In the genomic region with DNA sequence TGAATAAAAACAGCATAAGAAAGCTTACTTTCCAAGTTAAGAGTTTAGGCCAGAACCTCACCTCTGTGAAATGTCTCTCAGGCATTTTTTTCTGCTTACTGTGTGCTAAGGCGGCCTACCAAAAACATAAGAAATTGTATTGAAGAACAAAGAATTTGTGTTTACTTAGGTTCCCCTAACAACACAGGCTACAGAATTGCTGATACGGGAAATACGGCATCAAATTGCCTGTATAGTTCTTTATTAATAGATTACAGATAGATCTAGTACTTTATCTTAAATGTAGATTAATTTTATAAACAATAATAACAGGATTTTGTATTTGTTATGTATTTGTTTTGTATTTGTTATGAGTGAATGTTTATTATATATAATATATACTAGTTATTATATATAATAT, we compare ENCODE assay signal across 34 cellular contexts. TPM values are rescaled to one million over a fixed set of nuclear protein-coding genes. Genes with fewer than 3 reads are reported as not detected.
"Had no signal": no experiment of that assay in that cellular context is flagged by ENCODE, and none has a peak within 500 bp of the region (broad histone marks: within the 10 kb centered on the region; RNA-seq: fewer than 3 reads in every experiment).

No MANE protein-coding gene starts in this region.

- FAIRE-seq: bronchial epithelial cell had no signal

- H3K36me3 ChIP-seq: ascending aorta, cardiac muscle cell, WERI-Rb-1 had no signal

- ATAC-seq: activated CD4-positive, alpha-beta T cell treated with anti-CD3 and anti-CD28 coated beads for 36 hours; activated CD4-positive, CD25-positive, alpha-beta regulatory T cell treated with anti-CD3 and anti-CD28 coated beads, Interleukin-2, amount 50 U/mL, for 24 hours; activated CD8-positive, alpha-beta memory T cell treated with anti-CD3 and anti-CD28 coated beads, Interleukin-2, amount 10 ng/mL, durations not matched to agents 7 days and 5 days; activated CD8-positive, alpha-beta T cell treated with anti-CD3 and anti-CD28 coated beads, Interleukin-2, amount 10 ng/mL, durations not matched to agents 7 days and 5 days; activated naive CD8-positive, alpha-beta T cell treated with anti-CD3 and anti-CD28 coated beads, Interleukin-2, amount 50 U/mL, for 24 hours; WTC11 had no signal

- DNase-seq: activated CD4-positive, alpha-beta memory T cell treated with anti-CD3 and anti-CD28 coated beads, Interleukin-2, amount 10 ng/mL, durations not matched to agents 7 days and 5 days; activated CD4-positive, alpha-beta T cell treated with anti-CD3 and anti-CD28 coated beads for 1 hour; activated CD4-positive, alpha-beta T cell treated with anti-CD3 and anti-CD28 coated beads for 36 hours; activated CD4-positive, alpha-beta T cell treated with anti-CD3 and anti-CD28 coated beads for 48 hours; activated CD4-positive, alpha-beta T cell treated with anti-CD3 and anti-CD28 coated beads, Interleukin-2, amount 10 ng/mL, durations not matched to agents 7 days and 5 days; activated CD4-positive, alpha-beta T cell treated with anti-CD3 and anti-CD28 coated beads, Interleukin-2, amount 50 U/mL, for 48 hours; activated CD4-positive, CD25-positive, alpha-beta regulatory T cell; activated CD8-positive, alpha-beta memory T cell treated with anti-CD3 and anti-CD28 coated beads for 24 hours; activated CD8-positive, alpha-beta memory T cell treated with anti-CD3 and anti-CD28 coated beads, Interleukin-2, amount 10 ng/mL, durations not matched to agents 7 days and 5 days; activated CD8-positive, alpha-beta memory T cell treated with anti-CD3 and anti-CD28 coated beads, Interleukin-2, amount 50 U/mL, for 48 hours; activated CD8-positive, alpha-beta T cell treated with anti-CD3 and anti-CD28 coated beads, Interleukin-2, amount 10 ng/mL, durations not matched to agents 7 days and 5 days; activated effector memory CD4-positive, alpha-beta T cell treated with Interleukin-2 at 50 U/mL for 16 hours; activated gamma-delta T cell; activated naive CD4-positive, alpha-beta T cell treated with anti-CD3 and anti-CD28 coated beads, Interleukin-2, amount 10 ng/mL, durations not matched to agents 7 days and 5 days; activated naive CD4-positive, alpha-beta T cell treated with Interleukin-2 at 50 U/mL for 16 hours; activated naive CD8-positive, alpha-beta T cell treated with anti-CD3 and anti-CD28 coated beads, Interleukin-2, amount 10 ng/mL, durations not matched to agents 7 days and 5 days; activated naive CD8-positive, alpha-beta T cell treated with anti-CD3 and anti-CD28 coated beads, Interleukin-2, amount 50 U/mL, for 24 hours; activated T-cell treated with anti-CD3 and anti-CD28 coated beads, Interleukin-2, amount 50 U/mL, for 24 hours; activated T-cell treated with anti-CD3 and anti-CD28 coated beads, Interleukin-2, amount 50 U/mL, for 48 hours; amygdala; anterior cingulate cortex; caudate nucleus; cerebellar nuclear complex; T-helper 1 cell; T-helper 2 cell; T-helper 9 cell; WERI-Rb-1 had no signal

- H3K27ac ChIP-seq: ascending aorta, cardiac muscle cell, WERI-Rb-1 had no signal

- H3K4me1 ChIP-seq: ascending aorta had no signal

- H3K27me3 ChIP-seq: ascending aorta, cardiac muscle cell had no signal

- H3K4me3 ChIP-seq: ascending aorta, cardiac muscle cell had no signal

RNA-seq across cellular contexts. Expression of gene ASIC5, which starts 12.9 kb away (rescaled TPM):
- total RNA-seq: activated CD4-positive, alpha-beta memory T cell treated with anti-CD3 and anti-CD28 coated beads, Interleukin-2, amount 10 ng/mL, durations not matched to agents 7 days and 5 days; activated CD4-positive, alpha-beta T cell treated with anti-CD3 and anti-CD28 coated beads for 36 hours; activated CD4-positive, alpha-beta T cell treated with anti-CD3 and anti-CD28 coated beads, Interleukin-2, amount 10 ng/mL, durations not matched to agents 7 days and 5 days; activated CD8-positive, alpha-beta memory T cell treated with anti-CD3 and anti-CD28 coated beads, Interleukin-2, amount 10 ng/mL, durations not matched to agents 7 days and 5 days; activated CD8-positive, alpha-beta T cell treated with anti-CD3 and anti-CD28 coated beads, Interleukin-2, amount 10 ng/mL, durations not matched to agents 7 days and 5 days; activated naive CD8-positive, alpha-beta T cell treated with anti-CD3 and anti-CD28 coated beads, Interleukin-2, amount 10 ng/mL, durations not matched to agents 7 days and 5 days; activated T-helper 2 cell treated with anti-CD3 and anti-CD28 coated beads, Interferon-gamma antibody, Interleukin-2, Interleukin-4, amounts not matched to agents 10 μg/mL and 5 μg/mL and 100 μg/mL, durations not matched to agents 14 hours and 24 hours and 36 hours; ascending aorta; bronchial epithelial cell; cardiac muscle cell; WTC11 had no signal
- polyA plus RNA-seq: adipose tissue, cardiac muscle cell had no signal

RNA-seq across cellular contexts. Expression of gene TDO2, which starts 50.3 kb away (rescaled TPM):
- total RNA-seq: activated CD4-positive, alpha-beta memory T cell treated with anti-CD3 and anti-CD28 coated beads, Interleukin-2, amount 10 ng/mL, durations not matched to agents 7 days and 5 days; activated CD4-positive, alpha-beta T cell treated with anti-CD3 and anti-CD28 coated beads for 36 hours; activated CD4-positive, alpha-beta T cell treated with anti-CD3 and anti-CD28 coated beads, Interleukin-2, amount 10 ng/mL, durations not matched to agents 7 days and 5 days; activated CD8-positive, alpha-beta memory T cell treated with anti-CD3 and anti-CD28 coated beads, Interleukin-2, amount 10 ng/mL, durations not matched to agents 7 days and 5 days; activated CD8-positive, alpha-beta T cell treated with anti-CD3 and anti-CD28 coated beads, Interleukin-2, amount 10 ng/mL, durations not matched to agents 7 days and 5 days; activated naive CD8-positive, alpha-beta T cell treated with anti-CD3 and anti-CD28 coated beads, Interleukin-2, amount 10 ng/mL, durations not matched to agents 7 days and 5 days; activated T-helper 2 cell treated with anti-CD3 and anti-CD28 coated beads, Interferon-gamma antibody, Interleukin-2, Interleukin-4, amounts not matched to agents 10 μg/mL and 5 μg/mL and 100 μg/mL, durations not matched to agents 14 hours and 24 hours and 36 hours; bronchial epithelial cell had no signal
